ENCODE assay signal across 1 cellular context in genomic region chr17:17732444-17732843, GRCh38.
TF ChIP-seq lines count a peak whose summit lies in the region.

No MANE protein-coding gene starts in this region.

TF ChIP-seq in IMR-90, 13 proteins besides CTCF, POLR2A, EP300 and RAD21:
- TF ChIP-seq CEBPB (IDR thresholded peaks at IDR 0.05; ENCODE audit: low read depth, low read length) (no peak), NFE2L2 (IDR thresholded peaks at IDR 0.05; ENCODE audit: low read depth, low read length) (no peak), RCOR1 (IDR thresholded peaks at IDR 0.05; ENCODE audit: insufficient replicate concordance, low read length) (no peak)
